Comparison of ENCODE assay signal across 8 cellular contexts in genomic region chr11:11843233-11843632, GRCh38. TPM values are rescaled to one million over a fixed set of nuclear protein-coding genes. Genes with fewer than 3 reads are reported as not detected.
DNase-seq lines count a peak whose midpoint lies in the region; ATAC-seq and TF ChIP-seq lines count a peak whose summit lies in the region.

No MANE protein-coding gene starts in this region.

- peak overlapping the region; percentile 67 for H3K9ac ChIP-seq in H9 (ENCODE audit: extremely low read depth, insufficient read length, low read length)
- H3K9ac ChIP-seq in iPS-18a (ENCODE audit: low read length): peak overlapping the region; percentile 87
- peak overlapping the region; percentile 91 to 93 for H3K9ac ChIP-seq in stomach smooth muscle (ENCODE audit: low read length in 2 of 2)

- H3K4me3 ChIP-seq in AG04450 (ENCODE audit: low read depth, low read length) (peak overlapping the region; percentile 76), WI38 (ENCODE audit: low read depth, low read length) (peak overlapping the region; percentile 77), iPS-18a (ENCODE audit: low read length) (peak overlapping the region; percentile 70), stomach smooth muscle (ENCODE audit: low read length in 2 of 2) (peak overlapping the region; percentile 79 to 89)

- peak overlapping the region; percentile 76 for H3K4me2 ChIP-seq in H9 (ENCODE audit: insufficient read depth, insufficient read length, low read length)

- peaks cover 14% of the 10 kb centered on the region; the same call in 1 of the 2 replicates for H3K79me2 ChIP-seq in H9 (ENCODE audit: insufficient read depth, low read length)

- CTCF ChIA-PET in AG04450 (lab: Charles Lee): interaction anchor here (0.9 to 2.3 kb wide), 5 partner anchors 39 to 815 kb away, joined by 3 to 10 read pairs (median 6); no protein-coding TSS in a partner anchor

- H4K8ac ChIP-seq in H9 (replicated peaks; ENCODE audit: insufficient read length, low read depth, low read length): no peak overlapping the region

- H2BK5ac ChIP-seq in H9 (ENCODE audit: insufficient read length, low read length): no peak overlapping the region

- H3K9me3 Mint-ChIP-seq in H9: no peaks in the 10 kb centered on the region

- H4K5ac ChIP-seq in H9 (ENCODE audit: insufficient read length, low read depth, low read length): no peak overlapping the region

- H3K36me3 ChIP-seq in iPS-18a (ENCODE audit: control insufficient read depth, low read depth, low read length) (no peaks in the 10 kb centered on the region), stomach smooth muscle (ENCODE audit: control insufficient read depth in 2 of 2, insufficient read depth in 2 of 2, low read length in 2 of 2) (no peaks in the 10 kb centered on the region)

- TF ChIP-seq CTCF in AG04450 (IDR thresholded peaks at IDR 0.05; ENCODE audit: low read depth, low read length) (no peak), H9 (conservative IDR thresholded peaks at IDR 0.05) (no peak), WI38 (IDR thresholded peaks at IDR 0.05; ENCODE audit: low read depth, low read length) (no peak)

- H2BK15ac ChIP-seq in H9 (ENCODE audit: low read depth, low read length): no peak overlapping the region

- H4K20me1 ChIP-seq in H9 (ENCODE audit: control insufficient read depth, insufficient read depth, insufficient read length): no peaks in the 10 kb centered on the region

- DNase-seq in AG04450 (ENCODE audit: low read depth, low spot score): peak; percentile 49
- no peak for DNase-seq in H9
- DNase-seq in NCI-H82 treated with DMSO at 0.1 percent for 48 hours (lab: John Stamatoyannopoulos, UW; ENCODE audit: unreplicated experiment): no peak
- no peak for DNase-seq in cortex of kidney (lab: John Stamatoyannopoulos, UW)

- no CpG with 5 or more reads among the region's 3 CpGs for WGBS in H9 (ENCODE audit: extremely low coverage, insufficient read length, low lambda C conversion rate)

- H3K27ac ChIP-seq in AG04450 (ENCODE audit: low read depth, low read length) (no peak overlapping the region), H9 (ENCODE audit: insufficient read length, low read depth, low read length) (no peak overlapping the region), iPS-18a (ENCODE audit: low read length) (no peak overlapping the region), stomach smooth muscle (ENCODE audit: low read length) (peak overlapping the region; percentile 94)

- no peak overlapping the region for H3K4me3 Mint-ChIP-seq in H9

- no peak overlapping the region for H3K14ac ChIP-seq in H9 (ENCODE audit: insufficient read depth, low read length)

- H3K18ac ChIP-seq in H9 (ENCODE audit: insufficient read length, low read depth, low read length): no peak overlapping the region

- no peak overlapping the region for H3K56ac ChIP-seq in H9 (ENCODE audit: insufficient read length, low read depth, low read length)

- no peak overlapping the region for H2BK12ac ChIP-seq in H9 (ENCODE audit: insufficient read length, low read depth, low read length)

- H3K27ac Mint-ChIP-seq in H9: no peak overlapping the region

- no peak overlapping the region for H4K91ac ChIP-seq in H9 (ENCODE audit: insufficient read length, low read depth, low read length)

- no peaks in the 10 kb centered on the region for H3K27me3 Mint-ChIP-seq in H9 (ENCODE audit: low read depth)

- H3T11ph ChIP-seq in H9 (ENCODE audit: low read length): no peak overlapping the region

- no peak overlapping the region for H2BK120ac ChIP-seq in H9 (ENCODE audit: low read depth, low read length, poor library complexity, severe bottlenecking)

- H3K4ac ChIP-seq in H9 (ENCODE audit: low read depth, low read length): no peak overlapping the region

- H3K4me1 ChIP-seq in H9 (ENCODE audit: insufficient read depth, low read length) (peaks cover 5% of the 10 kb centered on the region; the same call in 1 of the 2 replicates), iPS-18a (ENCODE audit: control insufficient read depth, low read depth, low read length) (peaks cover 37% of the 10 kb centered on the region), stomach smooth muscle (ENCODE audit: control insufficient read depth, insufficient read depth, low read length) (peaks cover 11% of the 10 kb centered on the region)

- H3K9me3 ChIP-seq in AG04450 (ENCODE audit: control insufficient read depth, insufficient read depth, low read length): no peaks in the 10 kb centered on the region
- no peaks in the 10 kb centered on the region for H3K9me3 ChIP-seq in H9 (ENCODE audit: control insufficient read depth, low read depth, low read length)
- H3K9me3 ChIP-seq in iPS-18a (ENCODE audit: control insufficient read depth, low read depth, low read length): no peaks in the 10 kb centered on the region
- H3K9me3 ChIP-seq in stomach smooth muscle (ENCODE audit: control insufficient read depth in 2 of 2, low read length in 2 of 2): no peaks in the 10 kb centered on the region

- H3K23me2 ChIP-seq in H9 (ENCODE audit: insufficient read length, low read depth, low read length, poor library complexity, severe bottlenecking): peaks cover 11% of the 10 kb centered on the region

- H3K27me3 ChIP-seq in AG04450 (ENCODE audit: control insufficient read depth, insufficient read depth, low read length) (no peaks in the 10 kb centered on the region), H9 (ENCODE audit: insufficient read depth, low read length) (no peaks in the 10 kb centered on the region), iPS-18a (ENCODE audit: control insufficient read depth, insufficient read depth, low read length) (no peaks in the 10 kb centered on the region), stomach smooth muscle (ENCODE audit: control insufficient read depth in 1 of 2, insufficient read depth in 2 of 2, low read length in 2 of 2) (no peaks in the 10 kb centered on the region)

- H3K79me1 ChIP-seq in H9 (ENCODE audit: insufficient read depth, low read depth, low read length, poor library complexity, severe bottlenecking): no peaks in the 10 kb centered on the region

- POLR2A ChIA-PET in AG04450 (lab: Yijun Ruan, JAX): interaction anchor here (0.6 to 1.9 kb wide), 2 partner anchors 29 to 409 kb away, joined by 3 to 6 read pairs; no protein-coding TSS in a partner anchor

- H2AK5ac ChIP-seq in H9 (ENCODE audit: insufficient read length, low read length): no peak overlapping the region

- no peak overlapping the region for H3K23ac ChIP-seq in H9 (ENCODE audit: insufficient read length, low read depth, low read length)

- no peaks in the 10 kb centered on the region for H3K36me3 Mint-ChIP-seq in H9 (ENCODE audit: insufficient read depth in 1 of 3, low read depth in 3 of 3)

- no peak overlapping the region for H2BK20ac ChIP-seq in H9 (ENCODE audit: low read depth, low read length, poor library complexity, severe bottlenecking)

- no peak overlapping the region for H2AFZ ChIP-seq in H9 (ENCODE audit: low read length)

- peaks cover 19 to 20% of the 10 kb centered on the region in 2 experiments; a peak in 3 of 4 replicates for H3K4me1 Mint-ChIP-seq in H9

- no peak for ATAC-seq in GM21447 (IDR thresholded peaks at IDR 0.05; ENCODE audit: unreplicated experiment)

RNA-seq across cellular contexts. Expression of gene USP47, which starts 1.5 kb away (rescaled TPM):
- polyA plus RNA-seq in AG04450 (2011; rRNA removed): 27.7 and 35.0 TPM in 2 replicates
- polyA minus RNA-seq in AG04450 (2011; rRNA and poly(A)+ RNA removed): 31.2 and 54.3 TPM in 2 replicates
- total RNA-seq in H9 (2021): 24.3 and 26.7 TPM in 2 replicates
